ENCODE assay signal across 12 cellular contexts in genomic region chr1:201686709-201687455, GRCh38.
DNase-seq lines count a peak whose midpoint lies in the region; ATAC-seq and TF ChIP-seq lines count a peak whose summit lies in the region.
"Had no signal": no experiment of that assay in that cellular context is flagged by ENCODE, and none has a peak within 500 bp of the region (broad histone marks: within the 10 kb centered on the region; RNA-seq: fewer than 3 reads in every experiment).

No MANE protein-coding gene starts in this region.

- TF ChIP-seq POLR2A in uterus (IDR thresholded peaks at IDR 0.05) = no peak

- H3K4me2 ChIP-seq in PC-9 = peak overlapping the region; percentile 9; the same call in 1 of the 2 replicates

- no peaks in the 10 kb centered on the region for H3F3A ChIP-seq in PC-9 (ENCODE audit: insufficient read depth, low read depth)

- H3K9me2 ChIP-seq in PC-9 (ENCODE audit: insufficient read depth) = no peaks in the 10 kb centered on the region; the same call in 1 of the 2 replicates

- H3K27ac ChIP-seq in PC-9 (no peak overlapping the region), uterus (no peak overlapping the region)
- H3K27ac ChIP-seq: thoracic aorta, WERI-Rb-1 had no signal

- TF ChIP-seq CTCF in PC-9 (conservative IDR thresholded peaks at IDR 0.05) (no peak), uterus (IDR thresholded peaks at IDR 0.05) (no peak)

- H3K27me3 ChIP-seq in PC-9 (ENCODE audit: insufficient read depth, low read depth) (no peaks in the 10 kb centered on the region), uterus (no peaks in the 10 kb centered on the region)

- BruUV-seq in PC-9 (replicated peaks; lab: Mats Ljungman, UMichigan) = no TSS peak

- no peak for ATAC-seq in HG03520 (IDR thresholded peaks at IDR 0.05; ENCODE audit: unreplicated experiment)

- H2AFZ ChIP-seq in PC-9 = no peak overlapping the region

- H4K20me1 ChIP-seq in PC-9 (ENCODE audit: insufficient read depth) = no peaks in the 10 kb centered on the region; the same call in 1 of the 2 replicates

- no peaks in the 10 kb centered on the region for H3K36me3 ChIP-seq in PC-9 (ENCODE audit: low read depth)
- no peaks in the 10 kb centered on the region for H3K36me3 ChIP-seq in uterus
- H3K36me3 ChIP-seq: thoracic aorta had no signal

- H3K4me3 ChIP-seq in PC-9 (no peak overlapping the region), uterus (no peak overlapping the region)
- H3K4me3 ChIP-seq: thoracic aorta had no signal

- intact Hi-C loops in PC-9 (cut with micrococcal nuclease; ENCODE audit: unreplicated experiment) (no loop called here), uterus (cut with DNase I; ENCODE audit: low total_unique reads) (no loop called here)

- POLR2A ChIA-PET in PC-9 (lab: Charles Lee; ENCODE audit: unreplicated experiment) = no interaction called here

- H3K4me1 ChIP-seq in PC-9 (replicated peaks; ENCODE audit: insufficient read depth) (peaks cover 12% of the 10 kb centered on the region; the same call in 1 of the 2 replicates), uterus (no peaks in the 10 kb centered on the region)

- no peaks in the 10 kb centered on the region for H3K9me3 ChIP-seq in PC-9 (ENCODE audit: insufficient read depth, low read depth)
- no peaks in the 10 kb centered on the region for H3K9me3 ChIP-seq in uterus
- H3K9me3 ChIP-seq: thoracic aorta had no signal

- CTCF ChIA-PET in PC-9 (lab: Charles Lee) = interaction anchor here (0.6 kb wide), 1 partner anchor 10 kb away, joined by 7 read pairs; no protein-coding TSS in a partner anchor

- no peaks in the 10 kb centered on the region for H3K79me2 ChIP-seq in PC-9 (ENCODE audit: low read depth)

- DNase-seq in DMS153 (lab: John Stamatoyannopoulos, UW) (peak; percentile 91), NCI-H1092 (lab: John Stamatoyannopoulos, UW) (peak; percentile 16), PC-9 (peak in 1 of 2 experiments; percentile 64), left kidney (ENCODE audit: low read depth, low spot score) (peak; percentile 62), activated T-cell treated with anti-CD3 and anti-CD28 coated beads for 4 hours (no peak), uterus (no peak), inferior parietal cortex (ENCODE audit: extremely low spot score) (no peak)
- DNase-seq: activated naive CD8-positive, alpha-beta T cell treated with anti-CD3 and anti-CD28 coated beads, Interleukin-2, amount 10 ng/mL, durations not matched to agents 7 days and 5 days; NCI-H2171 treated with DMSO at 0.1 percent for 48 hours; WERI-Rb-1 had no signal

Comparison
In these comparisons a context has a peak if more than half of its experiments do, and no peak if none do; other contexts are left out.
1. DNase-seq: peak in DMS153 (single experiment), NCI-H1092 (single experiment) and left kidney (single experiment); none in activated T-cell treated with anti-CD3 and anti-CD28 coated beads for 4 hours (single experiment), uterus (0 of 2) and inferior parietal cortex (single experiment).